In the genomic region with DNA sequence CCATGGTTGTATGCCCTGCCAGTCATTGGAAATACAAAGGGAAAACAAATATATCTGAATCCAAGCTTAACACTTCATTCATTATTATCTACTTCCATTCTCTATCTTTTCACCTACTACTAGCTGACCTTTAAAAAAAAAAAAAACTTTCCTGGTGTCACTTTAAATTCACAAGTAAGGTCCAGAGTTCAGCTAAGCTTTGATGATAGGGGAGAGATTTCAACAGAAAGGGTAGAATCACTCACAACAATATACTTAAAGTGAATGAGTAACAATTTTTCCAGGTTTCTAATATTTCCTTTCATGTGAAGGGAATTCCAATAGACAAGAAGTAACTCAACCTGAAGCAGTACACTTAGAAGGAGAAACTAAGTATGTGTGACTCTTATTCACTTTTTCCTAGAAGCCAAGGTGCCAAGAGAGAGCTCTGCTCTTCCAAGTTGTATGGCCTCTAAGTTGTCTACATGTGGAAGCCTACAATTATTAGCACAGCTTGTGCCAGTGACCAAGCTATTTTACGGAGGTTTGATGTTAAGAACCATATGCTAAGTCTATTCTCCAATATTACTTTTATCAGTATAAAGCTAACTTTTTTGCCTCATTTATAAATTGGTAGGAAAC, we compare ENCODE assay signal across 1 cellular context.
TF ChIP-seq lines count a peak whose summit lies in the region.

No MANE protein-coding gene starts in this region.

TF ChIP-seq in HepG2, 621 proteins besides CTCF, POLR2A, EP300 and RAD21 (continued from another document and continues in another):
- TF ChIP-seq, protein P1, sequence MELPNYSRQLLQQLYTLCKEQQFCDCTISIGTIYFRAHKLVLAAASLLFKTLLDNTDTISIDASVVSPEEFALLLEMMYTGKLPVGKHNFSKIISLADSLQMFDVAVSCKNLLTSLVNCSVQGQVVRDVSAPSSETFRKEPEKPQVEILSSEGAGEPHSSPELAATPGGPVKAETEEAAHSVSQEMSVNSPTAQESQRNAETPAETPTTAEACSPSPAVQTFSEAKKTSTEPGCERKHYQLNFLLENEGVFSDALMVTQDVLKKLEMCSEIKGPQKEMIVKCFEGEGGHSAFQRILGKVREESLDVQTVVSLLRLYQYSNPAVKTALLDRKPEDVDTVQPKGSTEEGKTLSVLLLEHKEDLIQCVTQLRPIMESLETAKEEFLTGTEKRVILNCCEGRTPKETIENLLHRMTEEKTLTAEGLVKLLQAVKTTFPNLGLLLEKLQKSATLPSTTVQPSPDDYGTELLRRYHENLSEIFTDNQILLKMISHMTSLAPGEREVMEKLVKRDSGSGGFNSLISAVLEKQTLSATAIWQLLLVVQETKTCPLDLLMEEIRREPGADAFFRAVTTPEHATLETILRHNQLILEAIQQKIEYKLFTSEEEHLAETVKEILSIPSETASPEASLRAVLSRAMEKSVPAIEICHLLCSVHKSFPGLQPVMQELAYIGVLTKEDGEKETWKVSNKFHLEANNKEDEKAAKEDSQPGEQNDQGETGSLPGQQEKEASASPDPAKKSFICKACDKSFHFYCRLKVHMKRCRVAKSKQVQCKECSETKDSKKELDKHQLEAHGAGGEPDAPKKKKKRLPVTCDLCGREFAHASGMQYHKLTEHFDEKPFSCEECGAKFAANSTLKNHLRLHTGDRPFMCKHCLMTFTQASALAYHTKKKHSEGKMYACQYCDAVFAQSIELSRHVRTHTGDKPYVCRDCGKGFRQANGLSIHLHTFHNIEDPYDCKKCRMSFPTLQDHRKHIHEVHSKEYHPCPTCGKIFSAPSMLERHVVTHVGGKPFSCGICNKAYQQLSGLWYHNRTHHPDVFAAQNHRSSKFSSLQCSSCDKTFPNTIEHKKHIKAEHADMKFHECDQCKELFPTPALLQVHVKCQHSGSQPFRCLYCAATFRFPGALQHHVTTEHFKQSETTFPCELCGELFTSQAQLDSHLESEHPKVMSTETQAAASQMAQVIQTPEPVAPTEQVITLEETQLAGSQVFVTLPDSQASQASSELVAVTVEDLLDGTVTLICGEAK (IDR thresholded peaks at IDR 0.05) = no peak
- TF ChIP-seq, protein P1 (CRISPR knock-in tag; IDR thresholded peaks at IDR 0.05) = no peak
- TF ChIP-seq RFXANK (CRISPR knock-in tag; IDR thresholded peaks at IDR 0.05) (no peak), ELF3 (CRISPR knock-in tag; IDR thresholded peaks at IDR 0.05) (no peak), HNF4A (CRISPR knock-in tag; IDR thresholded peaks at IDR 0.05) (peak; percentile 83), NFYC (CRISPR knock-in tag; IDR thresholded peaks at IDR 0.05) (no peak), ZNF788 (CRISPR knock-in tag; IDR thresholded peaks at IDR 0.05; ENCODE audit: borderline replicate concordance) (no peak), GATAD2A (CRISPR knock-in tag; IDR thresholded peaks at IDR 0.05) (peak; percentile 36; the same call in 1 of the 2 replicates), ZKSCAN5 (CRISPR knock-in tag; IDR thresholded peaks at IDR 0.05) (no peak), KLF6 (CRISPR knock-in tag; IDR thresholded peaks at IDR 0.05) (no peak), NR2F2 (IDR thresholded peaks at IDR 0.05; ENCODE audit: borderline replicate concordance, low read depth) (peak; percentile 69), HDAC6 (IDR thresholded peaks at IDR 0.05; ENCODE audit: low read depth, low read length) (no peak), POGZ (CRISPR knock-in tag; IDR thresholded peaks at IDR 0.05) (no peak), ZBTB21 (CRISPR knock-in tag; IDR thresholded peaks at IDR 0.05) (no peak), DPF2 (CRISPR knock-in tag; IDR thresholded peaks at IDR 0.05; ENCODE audit: borderline replicate concordance, low read depth) (no peak), GFI1 (CRISPR knock-in tag; IDR thresholded peaks at IDR 0.05; ENCODE audit: borderline replicate concordance) (0 out of 2 replicates have a peak, but pooled peaks have one; percentile 7), RBM22 (optimal IDR thresholded peaks at IDR 0.05; ENCODE audit: low read length) (no peak), RBM39 (IDR thresholded peaks at IDR 0.05; ENCODE audit: low read depth, low read length, poor library complexity, severe bottlenecking) (no peak), ZNF772 (CRISPR knock-in tag; IDR thresholded peaks at IDR 0.05) (no peak), ZNF644 (CRISPR knock-in tag; IDR thresholded peaks at IDR 0.05; ENCODE audit: low read depth) (0 out of 2 replicates have a peak, but pooled peaks have one; percentile 34), RARG (CRISPR knock-in tag; IDR thresholded peaks at IDR 0.05; ENCODE audit: low read depth) (no peak), ARHGAP35 (CRISPR knock-in tag; IDR thresholded peaks at IDR 0.05; ENCODE audit: borderline replicate concordance) (no peak), KDM5B (CRISPR knock-in tag; IDR thresholded peaks at IDR 0.05; ENCODE audit: borderline replicate concordance) (no peak), EED (CRISPR knock-in tag; IDR thresholded peaks at IDR 0.05) (no peak), YY1 (IDR thresholded peaks at IDR 0.05; ENCODE audit: insufficient read depth, insufficient replicate concordance, low read depth, low read length) (no peak), ERF (CRISPR knock-in tag; IDR thresholded peaks at IDR 0.05) (no peak), HNRNPK (IDR thresholded peaks at IDR 0.05; ENCODE audit: low read depth, low read length, poor library complexity, severe bottlenecking) (no peak), GTF2F1 (IDR thresholded peaks at IDR 0.05; ENCODE audit: low read length) (no peak), SIX4 (CRISPR knock-in tag; IDR thresholded peaks at IDR 0.05) (peak; percentile 15; the same call in 1 of the 2 replicates)
- TF ChIP-seq, protein P2, sequence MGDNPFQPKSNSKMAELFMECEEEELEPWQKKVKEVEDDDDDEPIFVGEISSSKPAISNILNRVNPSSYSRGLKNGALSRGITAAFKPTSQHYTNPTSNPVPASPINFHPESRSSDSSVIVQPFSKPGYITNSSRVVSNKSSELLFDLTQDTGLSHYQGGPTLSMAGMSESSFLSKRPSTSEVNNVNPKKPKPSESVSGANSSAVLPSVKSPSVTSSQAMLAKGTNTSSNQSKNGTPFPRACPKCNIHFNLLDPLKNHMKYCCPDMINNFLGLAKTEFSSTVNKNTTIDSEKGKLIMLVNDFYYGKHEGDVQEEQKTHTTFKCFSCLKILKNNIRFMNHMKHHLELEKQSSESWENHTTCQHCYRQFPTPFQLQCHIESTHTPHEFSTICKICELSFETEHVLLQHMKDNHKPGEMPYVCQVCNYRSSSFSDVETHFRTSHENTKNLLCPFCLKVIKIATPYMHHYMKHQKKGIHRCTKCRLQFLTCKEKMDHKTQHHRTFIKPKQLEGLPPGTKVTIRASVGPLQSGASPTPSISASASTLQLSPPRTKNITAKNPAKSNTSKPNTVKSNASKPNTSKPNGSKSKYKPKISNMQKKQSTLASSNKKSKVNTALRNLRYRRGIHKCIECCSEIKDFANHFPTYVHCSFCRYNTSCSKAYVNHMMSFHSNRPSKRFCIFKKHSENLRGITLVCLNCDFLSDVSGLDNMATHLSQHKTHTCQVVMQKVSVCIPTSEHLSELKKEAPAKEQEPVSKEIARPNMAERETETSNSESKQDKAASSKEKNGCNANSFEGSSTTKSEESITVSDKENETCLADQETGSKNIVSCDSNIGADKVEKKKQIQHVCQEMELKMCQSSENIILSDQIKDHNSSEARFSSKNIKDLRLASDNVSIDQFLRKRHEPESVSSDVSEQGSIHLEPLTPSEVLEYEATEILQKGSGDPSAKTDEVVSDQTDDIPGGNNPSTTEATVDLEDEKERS (CRISPR knock-in tag; IDR thresholded peaks at IDR 0.05) = no peak
- TF ChIP-seq, protein P3, sequence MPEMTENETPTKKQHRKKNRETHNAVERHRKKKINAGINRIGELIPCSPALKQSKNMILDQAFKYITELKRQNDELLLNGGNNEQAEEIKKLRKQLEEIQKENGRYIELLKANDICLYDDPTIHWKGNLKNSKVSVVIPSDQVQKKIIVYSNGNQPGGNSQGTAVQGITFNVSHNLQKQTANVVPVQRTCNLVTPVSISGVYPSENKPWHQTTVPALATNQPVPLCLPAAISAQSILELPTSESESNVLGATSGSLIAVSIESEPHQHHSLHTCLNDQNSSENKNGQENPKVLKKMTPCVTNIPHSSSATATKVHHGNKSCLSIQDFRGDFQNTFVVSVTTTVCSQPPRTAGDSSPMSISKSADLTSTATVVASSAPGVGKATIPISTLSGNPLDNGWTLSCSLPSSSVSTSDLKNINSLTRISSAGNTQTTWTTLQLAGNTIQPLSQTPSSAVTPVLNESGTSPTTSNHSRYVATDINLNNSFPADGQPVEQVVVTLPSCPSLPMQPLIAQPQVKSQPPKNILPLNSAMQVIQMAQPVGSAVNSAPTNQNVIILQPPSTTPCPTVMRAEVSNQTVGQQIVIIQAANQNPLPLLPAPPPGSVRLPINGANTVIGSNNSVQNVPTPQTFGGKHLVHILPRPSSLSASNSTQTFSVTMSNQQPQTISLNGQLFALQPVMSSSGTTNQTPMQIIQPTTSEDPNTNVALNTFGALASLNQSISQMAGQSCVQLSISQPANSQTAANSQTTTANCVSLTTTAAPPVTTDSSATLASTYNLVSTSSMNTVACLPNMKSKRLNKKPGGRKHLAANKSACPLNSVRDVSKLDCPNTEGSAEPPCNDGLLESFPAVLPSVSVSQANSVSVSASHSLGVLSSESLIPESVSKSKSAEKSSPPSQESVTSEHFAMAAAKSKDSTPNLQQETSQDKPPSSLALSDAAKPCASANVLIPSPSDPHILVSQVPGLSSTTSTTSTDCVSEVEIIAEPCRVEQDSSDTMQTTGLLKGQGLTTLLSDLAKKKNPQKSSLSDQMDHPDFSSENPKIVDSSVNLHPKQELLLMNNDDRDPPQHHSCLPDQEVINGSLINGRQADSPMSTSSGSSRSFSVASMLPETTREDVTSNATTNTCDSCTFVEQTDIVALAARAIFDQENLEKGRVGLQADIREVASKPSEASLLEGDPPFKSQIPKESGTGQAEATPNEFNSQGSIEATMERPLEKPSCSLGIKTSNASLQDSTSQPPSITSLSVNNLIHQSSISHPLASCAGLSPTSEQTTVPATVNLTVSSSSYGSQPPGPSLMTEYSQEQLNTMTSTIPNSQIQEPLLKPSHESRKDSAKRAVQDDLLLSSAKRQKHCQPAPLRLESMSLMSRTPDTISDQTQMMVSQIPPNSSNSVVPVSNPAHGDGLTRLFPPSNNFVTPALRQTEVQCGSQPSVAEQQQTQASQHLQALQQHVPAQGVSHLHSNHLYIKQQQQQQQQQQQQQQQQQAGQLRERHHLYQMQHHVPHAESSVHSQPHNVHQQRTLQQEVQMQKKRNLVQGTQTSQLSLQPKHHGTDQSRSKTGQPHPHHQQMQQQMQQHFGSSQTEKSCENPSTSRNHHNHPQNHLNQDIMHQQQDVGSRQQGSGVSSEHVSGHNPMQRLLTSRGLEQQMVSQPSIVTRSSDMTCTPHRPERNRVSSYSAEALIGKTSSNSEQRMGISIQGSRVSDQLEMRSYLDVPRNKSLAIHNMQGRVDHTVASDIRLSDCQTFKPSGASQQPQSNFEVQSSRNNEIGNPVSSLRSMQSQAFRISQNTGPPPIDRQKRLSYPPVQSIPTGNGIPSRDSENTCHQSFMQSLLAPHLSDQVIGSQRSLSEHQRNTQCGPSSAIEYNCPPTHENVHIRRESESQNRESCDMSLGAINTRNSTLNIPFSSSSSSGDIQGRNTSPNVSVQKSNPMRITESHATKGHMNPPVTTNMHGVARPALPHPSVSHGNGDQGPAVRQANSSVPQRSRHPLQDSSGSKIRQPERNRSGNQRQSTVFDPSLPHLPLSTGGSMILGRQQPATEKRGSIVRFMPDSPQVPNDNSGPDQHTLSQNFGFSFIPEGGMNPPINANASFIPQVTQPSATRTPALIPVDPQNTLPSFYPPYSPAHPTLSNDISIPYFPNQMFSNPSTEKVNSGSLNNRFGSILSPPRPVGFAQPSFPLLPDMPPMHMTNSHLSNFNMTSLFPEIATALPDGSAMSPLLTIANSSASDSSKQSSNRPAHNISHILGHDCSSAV (CRISPR knock-in tag; IDR thresholded peaks at IDR 0.05; ENCODE audit: borderline replicate concordance) = no peak
- TF ChIP-seq, protein P4, sequence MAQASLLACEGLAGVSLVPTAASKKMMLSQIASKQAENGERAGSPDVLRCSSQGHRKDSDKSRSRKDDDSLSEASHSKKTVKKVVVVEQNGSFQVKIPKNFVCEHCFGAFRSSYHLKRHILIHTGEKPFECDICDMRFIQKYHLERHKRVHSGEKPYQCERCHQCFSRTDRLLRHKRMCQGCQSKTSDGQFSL (CRISPR knock-in tag; IDR thresholded peaks at IDR 0.05) = no peak
- TF ChIP-seq, protein P5, sequence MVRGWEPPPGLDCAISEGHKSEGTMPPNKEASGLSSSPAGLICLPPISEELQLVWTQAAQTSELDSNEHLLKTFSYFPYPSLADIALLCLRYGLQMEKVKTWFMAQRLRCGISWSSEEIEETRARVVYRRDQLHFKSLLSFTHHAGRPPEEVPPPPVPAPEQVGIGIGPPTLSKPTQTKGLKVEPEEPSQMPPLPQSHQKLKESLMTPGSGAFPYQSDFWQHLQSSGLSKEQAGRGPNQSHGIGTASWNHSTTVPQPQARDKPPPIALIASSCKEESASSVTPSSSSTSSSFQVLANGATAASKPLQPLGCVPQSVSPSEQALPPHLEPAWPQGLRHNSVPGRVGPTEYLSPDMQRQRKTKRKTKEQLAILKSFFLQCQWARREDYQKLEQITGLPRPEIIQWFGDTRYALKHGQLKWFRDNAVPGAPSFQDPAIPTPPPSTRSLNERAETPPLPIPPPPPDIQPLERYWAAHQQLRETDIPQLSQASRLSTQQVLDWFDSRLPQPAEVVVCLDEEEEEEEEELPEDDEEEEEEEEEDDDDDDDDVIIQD (CRISPR knock-in tag; IDR thresholded peaks at IDR 0.05; ENCODE audit: low read depth) = peak; percentile 62; the same call in 1 of the 2 replicates
